1 cellular context compared by ENCODE assay signal in genomic region chr1:92784639-92785500, GRCh38.
TF ChIP-seq lines count a peak whose summit lies in the region.

Gene EVI5, minus strand, starts transcription at chr1:92785108. Its CDS starts 48,562 bp downstream, at chr1:92736546.

TF ChIP-seq in HepG2, 621 proteins besides CTCF, POLR2A, EP300 and RAD21 (continued from another document and continues in another):
- TF ChIP-seq CEBPZ (IDR thresholded peaks at IDR 0.05; ENCODE audit: low read length) (no peak), ZNF710 (CRISPR knock-in tag; IDR thresholded peaks at IDR 0.05; ENCODE audit: borderline replicate concordance) (no peak), HMGXB3 (CRISPR knock-in tag; IDR thresholded peaks at IDR 0.05; ENCODE audit: borderline replicate concordance) (peak; percentile 93), ZNF274 (CRISPR knock-in tag; IDR thresholded peaks at IDR 0.05) (peak; percentile 99), ZC3H13 (CRISPR knock-in tag; IDR thresholded peaks at IDR 0.05) (peak; percentile 94), ZSCAN20 (CRISPR knock-in tag; IDR thresholded peaks at IDR 0.05; ENCODE audit: borderline replicate concordance) (peak; percentile 83; the same call in 1 of the 2 replicates), GMEB2 (CRISPR knock-in tag; IDR thresholded peaks at IDR 0.05; ENCODE audit: low read depth) (no peak), ZNF570 (CRISPR knock-in tag; IDR thresholded peaks at IDR 0.05; ENCODE audit: borderline replicate concordance) (peak; percentile 97), TOPORS (CRISPR knock-in tag; IDR thresholded peaks at IDR 0.05) (peak; percentile 98), KLF11 (CRISPR knock-in tag; IDR thresholded peaks at IDR 0.05) (peak; percentile 98), MTA3 (CRISPR knock-in tag; IDR thresholded peaks at IDR 0.05) (no peak), ARID3A (IDR thresholded peaks at IDR 0.05; ENCODE audit: low read depth, low read length) (no peak), ZNF780A (CRISPR knock-in tag; IDR thresholded peaks at IDR 0.05) (peak; percentile 92), SOX13 (IDR thresholded peaks at IDR 0.05) (no peak), SOX13 (CRISPR knock-in tag; conservative IDR thresholded peaks at IDR 0.05 in 1 of 2, IDR thresholded peaks at IDR 0.05 in 1 of 2) (peak in 1 of 2 experiments; percentile 58; a peak in 1 of 4 replicates), ZNF839 (CRISPR knock-in tag; IDR thresholded peaks at IDR 0.05; ENCODE audit: borderline replicate concordance) (peak; percentile 92; the same call in 1 of the 2 replicates), RNF2 (conservative IDR thresholded peaks at IDR 0.05; ENCODE audit: low read depth) (peak; percentile 100), ZNF792 (CRISPR knock-in tag; IDR thresholded peaks at IDR 0.05) (peak; percentile 89; the same call in 1 of the 2 replicates), ZNF577 (CRISPR knock-in tag; IDR thresholded peaks at IDR 0.05; ENCODE audit: borderline replicate concordance, low read depth) (0 out of 2 replicates have a peak, but pooled peaks have one; percentile 92), KDM1A (CRISPR knock-in tag; IDR thresholded peaks at IDR 0.05) (no peak; the same call in 1 of the 2 replicates), ZNF251 (CRISPR knock-in tag; IDR thresholded peaks at IDR 0.05) (peak; percentile 98), ZNF12 (CRISPR knock-in tag; IDR thresholded peaks at IDR 0.05) (peak; percentile 95), RARA (CRISPR knock-in tag; IDR thresholded peaks at IDR 0.05) (peak; percentile 75), ARID4A (CRISPR knock-in tag; IDR thresholded peaks at IDR 0.05; ENCODE audit: borderline replicate concordance) (peak; percentile 87), SALL2 (CRISPR knock-in tag; IDR thresholded peaks at IDR 0.05) (peak; percentile 71), GLI4 (CRISPR knock-in tag; IDR thresholded peaks at IDR 0.05; ENCODE audit: borderline replicate concordance) (peak; percentile 96), SIN3B (IDR thresholded peaks at IDR 0.05; ENCODE audit: low read length) (no peak), SATB2 (CRISPR knock-in tag; IDR thresholded peaks at IDR 0.05) (peak; percentile 99), NFIB (CRISPR knock-in tag; IDR thresholded peaks at IDR 0.05; ENCODE audit: borderline replicate concordance) (peak; percentile 92; the same call in 1 of the 2 replicates), KMT2A (CRISPR knock-in tag; IDR thresholded peaks at IDR 0.05) (peak; percentile 85), ZSCAN31 (CRISPR knock-in tag; IDR thresholded peaks at IDR 0.05; ENCODE audit: low read depth) (0 out of 2 replicates have a peak, but pooled peaks have one; percentile 71), ZNF713 (CRISPR knock-in tag; IDR thresholded peaks at IDR 0.05) (0 out of 2 replicates have a peak, but pooled peaks have one; percentile 69), ZNF775 (CRISPR knock-in tag; IDR thresholded peaks at IDR 0.05; ENCODE audit: borderline replicate concordance) (peak; percentile 81; the same call in 1 of the 2 replicates), ISX (CRISPR knock-in tag; conservative IDR thresholded peaks at IDR 0.05) (peak; percentile 98), ZNF441 (CRISPR knock-in tag; IDR thresholded peaks at IDR 0.05; ENCODE audit: borderline replicate concordance) (peak; percentile 95), ZNF512 (CRISPR knock-in tag; IDR thresholded peaks at IDR 0.05) (no peak), RAD51 (IDR thresholded peaks at IDR 0.05; ENCODE audit: borderline replicate concordance) (no peak), MXD1 (CRISPR knock-in tag; IDR thresholded peaks at IDR 0.05) (peak; percentile 96), CENPBD1 (CRISPR knock-in tag; IDR thresholded peaks at IDR 0.05; ENCODE audit: borderline replicate concordance, low read depth) (peak; percentile 99), HNF4G (IDR thresholded peaks at IDR 0.05; ENCODE audit: borderline replicate concordance, low read depth, low read length) (no peak), HNF4G (CRISPR knock-in tag; IDR thresholded peaks at IDR 0.05; ENCODE audit: borderline replicate concordance, low read depth) (0 out of 2 replicates have a peak, but pooled peaks have one; percentile 20), RBM39 (IDR thresholded peaks at IDR 0.05; ENCODE audit: low read depth, low read length, poor library complexity, severe bottlenecking) (peak; percentile 53), FOXC1 (CRISPR knock-in tag; IDR thresholded peaks at IDR 0.05; ENCODE audit: borderline replicate concordance) (peak; percentile 99)
